In the genomic region with DNA sequence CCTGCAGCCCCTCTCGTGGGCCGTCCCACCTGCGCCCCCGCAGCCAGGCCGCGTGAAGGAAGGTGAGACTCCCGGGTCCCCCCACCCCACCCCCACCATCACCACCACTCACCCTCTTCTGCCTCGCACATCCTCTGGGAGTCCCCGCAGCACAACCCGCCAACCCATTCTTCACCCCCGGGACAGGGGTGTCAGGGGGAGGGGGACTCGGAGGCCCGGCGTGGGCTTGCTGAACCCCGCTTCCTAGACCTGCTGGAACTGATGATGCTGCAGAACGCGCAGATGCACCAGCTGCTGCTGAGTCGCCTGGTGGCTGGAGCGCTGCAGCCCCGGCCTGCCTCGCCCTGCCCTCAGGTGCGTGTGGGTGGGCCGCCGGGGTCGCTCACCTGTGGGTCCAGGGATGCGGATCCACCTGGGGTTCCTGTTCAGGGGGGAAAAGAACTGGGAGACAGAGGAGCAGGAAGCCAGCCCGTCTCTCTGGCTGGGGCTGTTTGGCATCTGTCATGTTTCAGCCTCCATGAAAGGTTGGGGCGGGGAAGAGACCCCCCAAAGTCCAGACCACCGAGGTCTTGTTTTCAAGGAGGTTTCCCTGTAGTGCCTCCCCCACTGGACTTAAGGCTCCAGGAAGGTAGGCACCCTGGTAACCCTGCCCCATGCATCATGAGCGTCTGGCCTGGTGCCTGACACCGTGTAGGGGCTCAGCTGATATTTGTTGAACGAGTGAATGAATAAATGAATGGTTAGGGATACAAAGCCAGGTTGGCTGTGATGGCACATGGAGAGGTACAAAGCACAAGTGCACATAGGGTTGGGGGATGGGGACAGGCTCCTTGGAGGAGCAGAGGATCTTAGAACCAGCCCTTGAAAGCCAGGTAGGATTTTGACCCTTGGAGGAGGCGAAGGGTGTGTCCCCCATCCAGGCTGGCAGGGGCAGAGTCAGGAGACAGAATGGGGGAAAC, we compare ENCODE assay signal across 8 cellular contexts. TPM values are rescaled to one million over a fixed set of nuclear protein-coding genes. Genes with fewer than 3 reads are reported as not detected.
DNase-seq lines count a peak whose midpoint lies in the region; ATAC-seq, FAIRE-seq and TF ChIP-seq lines count a peak whose summit lies in the region.

No MANE protein-coding gene starts in this region.

- H3K27ac ChIP-seq in heart left ventricle (peak overlapping the region in 6 of 12 donors; percentile 38 to 85 (median 73)), ascending aorta (no peak overlapping the region), lower lobe of right lung (no peak overlapping the region), substantia nigra (ENCODE audit: low read depth, low read length, poor library complexity, severe bottlenecking) (no peak overlapping the region)

- peak; percentile 44 for FAIRE-seq in urothelium cell line (lab: Jason Lieb, UNC)

- H3K36me3 ChIP-seq in heart left ventricle (peaks cover 0 to 18% (median 4%) of the 10 kb centered on the region in 9 donors), ascending aorta (no peaks in the 10 kb centered on the region), lower lobe of right lung (peaks cover 11% of the 10 kb centered on the region)

- no peak for TF ChIP-seq POLR2A in heart left ventricle (IDR thresholded peaks at IDR 0.05)

- peaks cover 0 to 28% (median 12%) of the 10 kb centered on the region in 9 donors for H3K27me3 ChIP-seq in heart left ventricle
- peaks cover 8% of the 10 kb centered on the region for H3K27me3 ChIP-seq in ascending aorta
- H3K27me3 ChIP-seq in lower lobe of right lung (ENCODE audit: low read depth) = peaks cover 15% of the 10 kb centered on the region

- no peak for ATAC-seq in heart left ventricle
- no peak for ATAC-seq in left ventricle myocardium superior
- no peak for ATAC-seq in lower lobe of right lung

- DNase-seq in heart left ventricle (peak in 1 of 5 donors; percentile 60), left ventricle myocardium superior (no peak), ascending aorta (ENCODE audit: low spot score in 2 of 2) (peak in 1 of 2 donors; percentile 53), lower lobe of right lung (peak; percentile 47), urothelium cell line (ENCODE audit: low spot score) (no peak), AG08395 (ENCODE audit: low spot score) (no peak), substantia nigra (lab: John Stamatoyannopoulos, UW) (no peak), NCI-H2196 treated with DMSO at 0.1 percent for 48 hours (lab: John Stamatoyannopoulos, UW; ENCODE audit: unreplicated experiment) (no peak)

- WGBS in heart left ventricle, 4 donors = 23 to 64% (median 33%) methylated on average over 7 to 33 of the region's 33 CpGs

- H3K4me3 ChIP-seq in heart left ventricle = peak overlapping the region; percentile 24 to 71 (median 61)
- peak overlapping the region; percentile 58 to 67 for H3K4me3 ChIP-seq in ascending aorta
- peak overlapping the region; percentile 73 for H3K4me3 ChIP-seq in lower lobe of right lung

- H3K4me1 ChIP-seq in heart left ventricle (peaks cover 3 to 51% (median 25%) of the 10 kb centered on the region in 12 donors), ascending aorta (peaks cover 0 to 12% of the 10 kb centered on the region in 2 donors), lower lobe of right lung (peaks cover 31% of the 10 kb centered on the region)

- no peak for TF ChIP-seq CTCF in heart left ventricle (IDR thresholded peaks at IDR 0.05)
- no peak for TF ChIP-seq CTCF in ascending aorta (IDR thresholded peaks at IDR 0.05)
- no peak for TF ChIP-seq CTCF in lower lobe of right lung (IDR thresholded peaks at IDR 0.05)

- H3K9me3 ChIP-seq in heart left ventricle (no peaks in the 10 kb centered on the region), ascending aorta (no peaks in the 10 kb centered on the region), lower lobe of right lung (no peaks in the 10 kb centered on the region)

- intact Hi-C loops in heart left ventricle (cut with DNase I) = loop anchor here in 1 of 10 donors (1.0 kb wide), 1 partner anchor 16 kb away; no protein-coding TSS in a partner anchor
- intact Hi-C loops in left ventricle myocardium superior (cut with micrococcal nuclease) = no loop called here
- intact Hi-C loops in ascending aorta (cut with DNase I) = no loop called here
- intact Hi-C loops in lower lobe of right lung (cut with DNase I) = no loop called here

RNA-seq across cellular contexts. Expression of a gene that starts 0.8 kb away (rescaled TPM):
- 1 to 10 TPM in 1 of 9 donors, under 1 TPM in 5, not detected in 3; 0.15 to 1.8 (median 0.34) TPM for total RNA-seq in heart left ventricle
- polyA plus RNA-seq in heart left ventricle = under 1 TPM; 0.15 to 0.19 TPM
- 0.20 TPM for total RNA-seq in left ventricle myocardium superior
- total RNA-seq in ascending aorta = 1.5 TPM
- total RNA-seq in lower lobe of right lung = 11.3 TPM

RNA-seq across cellular contexts. Expression of a gene that starts 21.4 kb away (rescaled TPM):
- total RNA-seq in heart left ventricle (100 to 1,000 TPM in 2 of 9 donors, 10 to 100 TPM in 7; 24.4 to 262 (median 33.0) TPM), left ventricle myocardium superior (30.6 TPM), ascending aorta (212 TPM), lower lobe of right lung (69.2 TPM)
- polyA plus RNA-seq in heart left ventricle = 10 to 100 TPM; 61.0 to 64.1 TPM

RNA-seq across cellular contexts. Expression of a gene that starts 26.3 kb away (rescaled TPM):
- total RNA-seq in heart left ventricle = 1 to 10 TPM in 4 of 9 donors, under 1 TPM in 5; 0.37 to 2.1 (median 0.67) TPM
- polyA plus RNA-seq in heart left ventricle = 1 to 10 TPM in 1 of 2 donors, under 1 TPM in 1; 0.33 to 1.8 TPM
- total RNA-seq in left ventricle myocardium superior = 0.32 TPM
- total RNA-seq in ascending aorta = 1.3 TPM
- 0.18 TPM for total RNA-seq in lower lobe of right lung
